In genomic region chr1:24748191-24749121, GRCh38 we compare ENCODE assay signal across 1 cellular context.
TF ChIP-seq lines count a peak whose summit lies in the region.

No MANE protein-coding gene starts in this region.

TF ChIP-seq in SK-N-SH, 30 proteins besides CTCF, POLR2A, EP300 and RAD21 (continued from another document):
- no peak for TF ChIP-seq GABPA (IDR thresholded peaks at IDR 0.05; ENCODE audit: low read depth)
- TF ChIP-seq IRF3 (IDR thresholded peaks at IDR 0.05; ENCODE audit: low read depth, low read length), result no peak
- no peak for TF ChIP-seq PBX3 (IDR thresholded peaks at IDR 0.05)
- TF ChIP-seq SMC3 (IDR thresholded peaks at IDR 0.05; ENCODE audit: low read depth, low read length), result no peak
- no peak for TF ChIP-seq USF2 (IDR thresholded peaks at IDR 0.05; ENCODE audit: borderline replicate concordance, low read depth, low read length)
- TF ChIP-seq MEF2A (IDR thresholded peaks at IDR 0.05; ENCODE audit: borderline replicate concordance, low read depth), result no peak
- TF ChIP-seq YY1 (IDR thresholded peaks at IDR 0.05; ENCODE audit: low read depth), result no peak
- TF ChIP-seq RCOR1 (IDR thresholded peaks at IDR 0.05; ENCODE audit: low read length), result no peak
- TF ChIP-seq SIN3A (IDR thresholded peaks at IDR 0.05; ENCODE audit: borderline replicate concordance, low read depth, low read length), result no peak
